In genomic region chr19:36527873-36528193, GRCh38 we compare ENCODE assay signal across 8 cellular contexts. TPM values are rescaled to one million over a fixed set of nuclear protein-coding genes. Genes with fewer than 3 reads are reported as not detected.
A peak's percentile ranks its signal among the peaks of the same experiment; 100 is the strongest.
DNase-seq lines count a peak whose midpoint lies in the region; ATAC-seq and TF ChIP-seq lines count a peak whose summit lies in the region.

No MANE protein-coding gene starts in this region.

- H3K4me1 Mint-ChIP-seq in activated naive CD4-positive, alpha-beta T cell treated with anti-CD3 and anti-CD28 coated beads, Interleukin-2, amount 10 ng/mL, durations not matched to agents 7 days and 5 days = peaks cover 23% of the 10 kb centered on the region
- H3K4me1 Mint-ChIP-seq in type B pancreatic cell (ENCODE audit: unreplicated experiment) = peaks cover 9% of the 10 kb centered on the region

- H3K4me1 ChIP-seq in ascending aorta = peaks cover 0 to 4% of the 10 kb centered on the region in 2 donors

- no peaks in the 10 kb centered on the region for H3K27me3 ChIP-seq in ascending aorta

- H3K4me3 ChIP-seq in ascending aorta = peak overlapping the region; percentile 73 to 92
- peak overlapping the region; percentile 51 for H3K4me3 ChIP-seq in lower leg skin (ENCODE audit: low read depth, poor library complexity, severe bottlenecking)

- H3K9me3 ChIP-seq in ascending aorta = peaks cover 7 to 63% of the 10 kb centered on the region in 2 donors

- CTCF ChIA-PET in activated naive CD4-positive, alpha-beta T cell treated with anti-CD3 and anti-CD28 coated beads, Interleukin-2, amount 10 ng/mL, durations not matched to agents 7 days and 5 days (lab: Charles Lee) = no interaction called here

- TF ChIP-seq POLR2A in lower leg skin (IDR thresholded peaks at IDR 0.05) = no peak

- peaks cover 37% of the 10 kb centered on the region for H3K9me3 Mint-ChIP-seq in activated naive CD4-positive, alpha-beta T cell treated with anti-CD3 and anti-CD28 coated beads, Interleukin-2, amount 10 ng/mL, durations not matched to agents 7 days and 5 days
- peaks cover 10% of the 10 kb centered on the region for H3K9me3 Mint-ChIP-seq in type B pancreatic cell

- TF ChIP-seq CTCF in ascending aorta (IDR thresholded peaks at IDR 0.05) (no peak), lower leg skin (IDR thresholded peaks at IDR 0.05) (no peak), type B pancreatic cell (conservative IDR thresholded peaks at IDR 0.05) (no peak)

- 1% methylated on average over 13 of the region's 13 CpGs for WGBS in lower leg skin, 2 donors

- peaks cover 19 to 46% of the 10 kb centered on the region in 2 donors for H3K36me3 ChIP-seq in ascending aorta

- ATAC-seq in GM21390 (IDR thresholded peaks at IDR 0.05; ENCODE audit: unreplicated experiment) = no peak
- no peak for ATAC-seq in HG02763 (IDR thresholded peaks at IDR 0.05; ENCODE audit: unreplicated experiment)

- H3K27ac ChIP-seq in ascending aorta = peak overlapping the region; percentile 89 to 92

- peak overlapping the region; percentile 98 for H3K4me3 Mint-ChIP-seq in activated naive CD4-positive, alpha-beta T cell treated with anti-CD3 and anti-CD28 coated beads, Interleukin-2, amount 10 ng/mL, durations not matched to agents 7 days and 5 days
- peak overlapping the region; percentile 100 for H3K4me3 Mint-ChIP-seq in type B pancreatic cell

- peaks cover 48% of the 10 kb centered on the region for H3K36me3 Mint-ChIP-seq in activated naive CD4-positive, alpha-beta T cell treated with anti-CD3 and anti-CD28 coated beads, Interleukin-2, amount 10 ng/mL, durations not matched to agents 7 days and 5 days
- peaks cover 50% of the 10 kb centered on the region for H3K36me3 Mint-ChIP-seq in type B pancreatic cell

- no peak for DNase-seq in activated naive CD4-positive, alpha-beta T cell treated with anti-CD3 and anti-CD28 coated beads, Interleukin-2, amount 10 ng/mL, durations not matched to agents 7 days and 5 days
- no peak for DNase-seq in activated naive CD4-positive, alpha-beta T cell (lab: John Stamatoyannopoulos, UW)
- DNase-seq in ascending aorta (ENCODE audit: low spot score in 2 of 2) = no peak
- DNase-seq in lower leg skin (ENCODE audit: low spot score in 2 of 2) = no peak
- DNase-seq in type B pancreatic cell (ENCODE audit: extremely low spot score, unreplicated experiment) = no peak
- DNase-seq in NCI-H2029 (lab: John Stamatoyannopoulos, UW) = no peak

- intact Hi-C loops in ascending aorta (cut with DNase I) (loop anchor here (1.0 to 10.0 kb wide), 10 partner anchors 39 to 1066 kb away; partner anchors contain the start of genes ZFP14, ZFP82, ZNF345 and ZNF461), lower leg skin (cut with DNase I; ENCODE audit: low total_unique reads) (no loop called here)

- no peaks in the 10 kb centered on the region for H3K27me3 Mint-ChIP-seq in activated naive CD4-positive, alpha-beta T cell treated with anti-CD3 and anti-CD28 coated beads, Interleukin-2, amount 10 ng/mL, durations not matched to agents 7 days and 5 days
- H3K27me3 Mint-ChIP-seq in type B pancreatic cell = no peaks in the 10 kb centered on the region

- peak overlapping the region; percentile 97 for H3K27ac Mint-ChIP-seq in activated naive CD4-positive, alpha-beta T cell treated with anti-CD3 and anti-CD28 coated beads, Interleukin-2, amount 10 ng/mL, durations not matched to agents 7 days and 5 days
- H3K27ac Mint-ChIP-seq in type B pancreatic cell = peak overlapping the region; percentile 99

RNA-seq across cellular contexts. Expression of gene ZNF260, which starts 0.2 kb away (rescaled TPM):
- total RNA-seq in ascending aorta (2.1 TPM), lower leg skin (1 to 10 TPM; 5.4 to 8.7 (median 7.1) TPM), type B pancreatic cell (ENCODE audit: low replicate concordance) (27.8 and 35.7 TPM in 2 replicates)

RNA-seq across cellular contexts. Expression of gene ZNF566, which starts 38.5 kb away (rescaled TPM):
- total RNA-seq in ascending aorta = 9.9 TPM
- 10 to 100 TPM in 1 of 4 donors, 1 to 10 TPM in 3; 4.8 to 10.2 (median 5.7) TPM for total RNA-seq in lower leg skin
- 14.1 and 22.1 TPM in 2 replicates for total RNA-seq in type B pancreatic cell (ENCODE audit: low replicate concordance)

RNA-seq across cellular contexts. Expression of gene ZNF529, which starts 45.3 kb away (rescaled TPM):
- total RNA-seq in ascending aorta (3.8 TPM), lower leg skin (1 to 10 TPM; 3.9 to 7.8 (median 6.7) TPM), type B pancreatic cell (ENCODE audit: low replicate concordance) (19.3 and 23.9 TPM in 2 replicates)
